19 cellular contexts compared by ENCODE assay signal in genomic region chr11:27409742-27410141, GRCh38. TPM values are rescaled to one million over a fixed set of nuclear protein-coding genes. Genes with fewer than 3 reads are reported as not detected.
A peak's percentile ranks its signal among the peaks of the same experiment; 100 is the strongest.
DNase-seq lines count a peak whose midpoint lies in the region; ATAC-seq and TF ChIP-seq lines count a peak whose summit lies in the region.
"Had no signal": no experiment of that assay in that cellular context is flagged by ENCODE, and none has a peak within 500 bp of the region (broad histone marks: within the 10 kb centered on the region; RNA-seq: fewer than 3 reads in every experiment).

No MANE protein-coding gene starts in this region.

- no peak overlapping the region for H4K5ac ChIP-seq in IMR-90 (ENCODE audit: low read depth, low read length)

- H3K14ac ChIP-seq in IMR-90 (replicated peaks; ENCODE audit: low read depth, low read length): 0 out of 2 replicates have a peak overlapping the region, but pooled peaks have one; percentile 20

- no peak overlapping the region for H2BK15ac ChIP-seq in IMR-90 (ENCODE audit: low read depth, low read length)

- H3K27ac Mint-ChIP-seq in nephron progenitor cell: peak overlapping the region; percentile 0
- no peak overlapping the region for H3K27ac Mint-ChIP-seq in effector memory CD8-positive, alpha-beta T cell
- H3K27ac Mint-ChIP-seq: CD4-positive, CD25-positive, alpha-beta regulatory T cell had no signal

- BruUV-seq in IMR-90 (replicated peaks; lab: Mats Ljungman, UMichigan): no TSS peak

- no peak overlapping the region for H3K56ac ChIP-seq in IMR-90 (ENCODE audit: extremely low read depth, insufficient read depth, low read length)

- no peak overlapping the region for H3K4me3 Mint-ChIP-seq in nephron progenitor cell
- H3K4me3 Mint-ChIP-seq in effector memory CD8-positive, alpha-beta T cell: no peak overlapping the region
- H3K4me3 Mint-ChIP-seq: CD4-positive, CD25-positive, alpha-beta regulatory T cell had no signal

- H2BK20ac ChIP-seq in IMR-90 (ENCODE audit: low read depth, low read length): no peak overlapping the region

- no peak overlapping the region for H2BK120ac ChIP-seq in IMR-90 (ENCODE audit: low read depth, low read length)

- H3K36me3 ChIP-seq in IMR-90 (ENCODE audit: control insufficient read depth, insufficient read depth, low read length) (no peaks in the 10 kb centered on the region), cardiac muscle cell (peaks cover 3% of the 10 kb centered on the region)

- H4K8ac ChIP-seq in IMR-90 (ENCODE audit: low read depth in 2 of 2, low read length in 2 of 2): no peak overlapping the region

- peaks cover 24% of the 10 kb centered on the region for H3K4me1 Mint-ChIP-seq in nephron progenitor cell
- no peaks in the 10 kb centered on the region for H3K4me1 Mint-ChIP-seq in effector memory CD8-positive, alpha-beta T cell (ENCODE audit: low read depth in 2 of 2)
- H3K4me1 Mint-ChIP-seq: CD4-positive, CD25-positive, alpha-beta regulatory T cell had no signal

- H3K9me3 ChIP-seq in IMR-90 (ENCODE audit: control insufficient read depth, insufficient read depth, low read length) (no peaks in the 10 kb centered on the region), cardiac muscle cell (ENCODE audit: low read depth) (no peaks in the 10 kb centered on the region)
- H3K9me3 ChIP-seq: Peyer's patch had no signal

- no peaks in the 10 kb centered on the region for H4K20me1 ChIP-seq in IMR-90 (ENCODE audit: insufficient read depth, low read length)

- H3K18ac ChIP-seq in IMR-90 (ENCODE audit: low read depth, low read length): no peak overlapping the region

- no peaks in the 10 kb centered on the region for H3K9me3 Mint-ChIP-seq in nephron progenitor cell
- H3K9me3 Mint-ChIP-seq in effector memory CD8-positive, alpha-beta T cell: no peaks in the 10 kb centered on the region
- H3K9me3 Mint-ChIP-seq: CD4-positive, CD25-positive, alpha-beta regulatory T cell had no signal

- no peak for DNase-seq in IMR-90
- peak; percentile 16 for DNase-seq in NOMO-1 treated with dmso at 0.1 percent for 144 hours (lab: John Stamatoyannopoulos, UW; ENCODE audit: unreplicated experiment)
- DNase-seq in cardiac muscle cell (ENCODE audit: low read depth in 1 of 2, low spot score in 1 of 2): no peak
- DNase-seq in nephron progenitor cell: no peak
- no peak for DNase-seq in NCI-H1436 (lab: John Stamatoyannopoulos, UW)
- DNase-seq in stimulated activated CD4-positive, alpha-beta T cell treated with anti-CD3 and anti-CD28 coated beads, Interleukin-4, amount 100 ng/mL, for 1 hour: no peak
- DNase-seq in effector memory CD8-positive, alpha-beta T cell: no peak
- DNase-seq: AML-193; CD4-positive, CD25-positive, alpha-beta regulatory T cell; DMS53; GM23248; NCI-H1694; NCI-H2107; NCI-H226; NCI-H526; NK-92 treated with Interleukin-12 subunit alpha and Interleukin-12 subunit beta, amount 100 ng/mL, for 24 hours; Peyer's patch; SHP77 treated with DMSO at 0.1 percent for 48 hours had no signal

- intact Hi-C loops in IMR-90 (cut with micrococcal nuclease): no loop called here

- peaks cover 25% of the 10 kb centered on the region for H3K36me3 Mint-ChIP-seq in nephron progenitor cell (ENCODE audit: low read depth)
- no peaks in the 10 kb centered on the region for H3K36me3 Mint-ChIP-seq in effector memory CD8-positive, alpha-beta T cell (ENCODE audit: insufficient read depth)
- H3K36me3 Mint-ChIP-seq: CD4-positive, CD25-positive, alpha-beta regulatory T cell had no signal

- CTCF ChIA-PET in IMR-90 (lab: Yijun Ruan, JAX): no interaction called here

- H3K23ac ChIP-seq in IMR-90 (ENCODE audit: low read depth, low read length): no peak overlapping the region

- H2AK5ac ChIP-seq in IMR-90 (ENCODE audit: low read depth, low read length): no peak overlapping the region

- no peak overlapping the region for H3K4ac ChIP-seq in IMR-90 (ENCODE audit: low read depth, low read length)

- H3K27me3 ChIP-seq in IMR-90 (ENCODE audit: control insufficient read depth, insufficient read depth, low read length): no peaks in the 10 kb centered on the region
- no peaks in the 10 kb centered on the region for H3K27me3 ChIP-seq in cardiac muscle cell
- H3K27me3 ChIP-seq: Peyer's patch had no signal

- H3K27ac ChIP-seq in IMR-90 (ENCODE audit: insufficient read depth, low read length) (no peak overlapping the region), cardiac muscle cell (peak overlapping the region; percentile 8)
- H3K27ac ChIP-seq: GM23248, Peyer's patch had no signal

- H3K4me2 ChIP-seq in IMR-90 (ENCODE audit: low read depth, low read length): no peak overlapping the region

- POLR2A ChIA-PET in IMR-90 (lab: Charles Lee; ENCODE audit: unreplicated experiment): no interaction called here

- H3K4me1 ChIP-seq in IMR-90 (ENCODE audit: control insufficient read depth, insufficient read depth, low read length) (no peaks in the 10 kb centered on the region), cardiac muscle cell (ENCODE audit: low read depth) (peaks cover 31% of the 10 kb centered on the region)
- H3K4me1 ChIP-seq: Peyer's patch had no signal

- TF ChIP-seq POLR2A in IMR-90 (IDR thresholded peaks at IDR 0.05; ENCODE audit: low read depth, low read length): no peak

- H4K91ac ChIP-seq in IMR-90 (ENCODE audit: insufficient read depth, low read depth, low read length): no peak overlapping the region

- dilution Hi-C loops in IMR-90 (cut with HindIII; ENCODE audit: low sequenced_read_pairs, unreplicated experiment): no loop called here

- no peak for TF ChIP-seq RAD21 in IMR-90 (IDR thresholded peaks at IDR 0.05; ENCODE audit: low read length)

- no peak overlapping the region for H3K9ac ChIP-seq in IMR-90 (ENCODE audit: low read depth, low read length)
- H3K9ac ChIP-seq: GM23248 had no signal

- no peak overlapping the region for H2AFZ ChIP-seq in IMR-90 (replicated peaks; ENCODE audit: low read length, poor library complexity)
- H2AFZ ChIP-seq: GM23248 had no signal

- no peak for TF ChIP-seq CTCF in IMR-90 (conservative IDR thresholded peaks at IDR 0.05; ENCODE audit: low read depth, low read length)
- no peak for TF ChIP-seq CTCF in cardiac muscle cell (IDR thresholded peaks at IDR 0.05; ENCODE audit: low read depth, low read length)
- TF ChIP-seq CTCF in nephron progenitor cell (IDR thresholded peaks at IDR 0.05): no peak

- H2BK5ac ChIP-seq in IMR-90 (ENCODE audit: low read depth, low read length, poor library complexity, severe bottlenecking): no peak overlapping the region

- no peak overlapping the region for H2AK9ac ChIP-seq in IMR-90 (replicated peaks; ENCODE audit: low read depth, low read length, poor library complexity)

- no peaks in the 10 kb centered on the region for H3K79me1 ChIP-seq in IMR-90 (ENCODE audit: low read depth in 1 of 2, low read length in 2 of 2)

- no peaks in the 10 kb centered on the region for H3K27me3 Mint-ChIP-seq in nephron progenitor cell (ENCODE audit: low read depth, poor library complexity)
- H3K27me3 Mint-ChIP-seq in effector memory CD8-positive, alpha-beta T cell: peaks cover 10 to 25% of the 10 kb centered on the region in 2 donors

- ATAC-seq in IMR-90 (ENCODE audit: low read depth) (no peak), GM21515 (IDR thresholded peaks at IDR 0.05; ENCODE audit: unreplicated experiment) (no peak)
- no peak for ATAC-seq in effector memory CD8-positive, alpha-beta T cell (replicated peaks)

- H3K9me1 ChIP-seq in IMR-90 (ENCODE audit: insufficient read depth, low read length): no peaks in the 10 kb centered on the region

- no peak overlapping the region for H3K4me3 ChIP-seq in IMR-90 (ENCODE audit: insufficient read depth, low read depth, low read length)
- H3K4me3 ChIP-seq in cardiac muscle cell: no peak overlapping the region
- H3K4me3 ChIP-seq: GM23248, Peyer's patch had no signal

- in situ Hi-C loops in IMR-90 (cut with MboI; ENCODE audit: low sequenced_read_pairs): no loop called here

- no CpG with 5 or more reads among the region's 2 CpGs for WGBS in IMR-90 (ENCODE audit: extremely low coverage in 2 of 2, insufficient read length in 1 of 2), 2 experiments

TF ChIP-seq in IMR-90, 13 proteins besides CTCF, POLR2A, EP300 and RAD21:
- TF ChIP-seq BHLHE40 (IDR thresholded peaks at IDR 0.05; ENCODE audit: low read depth, low read length): no peak
- TF ChIP-seq CEBPB (IDR thresholded peaks at IDR 0.05; ENCODE audit: low read depth, low read length): peak; percentile 62; the same call in 1 of the 2 replicates

RNA-seq across cellular contexts. Expression of gene CCDC34, which starts 46.7 kb away (rescaled TPM):
- total RNA-seq in IMR-90 (2012; rRNA removed): 2.5 and 3.9 TPM in 2 replicates
- polyA plus RNA-seq in IMR-90 (2012; rRNA removed): 4.0 and 4.5 TPM in 2 replicates
- 2.5 and 4.9 TPM in 2 replicates for polyA plus RNA-seq in IMR-90 (2012; cell fraction: cytosol; rRNA removed)
- 0.98 and 1.0 TPM in 2 replicates for polyA plus RNA-seq in IMR-90 (2012; cell fraction: nucleus; rRNA removed; ENCODE audit: low replicate concordance)
- total RNA-seq in cardiac muscle cell: 9.1 and 21.1 TPM in 2 replicates
- polyA plus RNA-seq in cardiac muscle cell: 12.8 and 19.0 TPM in 2 replicates
